In the genomic region with DNA sequence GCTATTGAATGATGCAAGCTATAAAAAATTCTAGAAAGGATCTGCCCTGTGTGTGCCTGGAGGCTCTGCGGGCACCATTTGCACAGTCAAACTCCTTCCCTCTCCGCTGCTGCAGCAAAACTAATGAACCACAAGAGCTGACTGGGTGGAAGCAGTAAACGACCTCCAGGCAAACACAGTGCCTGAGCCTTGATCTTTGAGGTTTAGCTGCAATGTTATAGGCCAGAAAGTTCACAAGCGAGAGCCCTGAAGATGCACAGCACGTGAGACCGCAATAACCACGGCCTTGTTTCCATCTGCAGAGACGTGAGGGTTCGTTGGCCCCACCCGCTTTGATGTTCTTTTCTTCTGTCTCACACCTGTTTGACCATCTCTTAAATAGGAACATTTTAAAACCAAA, we compare ENCODE assay signal across 10 cellular contexts.
DNase-seq lines count a peak whose midpoint lies in the region; ATAC-seq and TF ChIP-seq lines count a peak whose summit lies in the region.
"Had no signal": no experiment of that assay in that cellular context is flagged by ENCODE, and none has a peak within 500 bp of the region (broad histone marks: within the 10 kb centered on the region; RNA-seq: fewer than 3 reads in every experiment).

No MANE protein-coding gene starts in this region.

- H2AFZ ChIP-seq in OCI-LY1 (ENCODE audit: low read length): no peak overlapping the region

- peak overlapping the region; percentile 54 for H3K4me2 ChIP-seq in OCI-LY1 (ENCODE audit: low read length)

- peak overlapping the region; percentile 73 for H3K9ac ChIP-seq in OCI-LY1 (ENCODE audit: low read length)

- peak overlapping the region; percentile 98 for H3K27ac ChIP-seq in OCI-LY1 (ENCODE audit: low read depth, low read length, poor library complexity, severe bottlenecking)
- H3K27ac ChIP-seq in upper lobe of right lung: no peak overlapping the region
- H3K27ac ChIP-seq in ascending aorta: no peak overlapping the region
- H3K27ac ChIP-seq: esophagus squamous epithelium had no signal

- H4K20me1 ChIP-seq in OCI-LY1 (ENCODE audit: insufficient read depth, low read length): no peaks in the 10 kb centered on the region

- no peaks in the 10 kb centered on the region for H3K9me2 ChIP-seq in OCI-LY1 (ENCODE audit: low read depth, low read length)

- H3K27me3 ChIP-seq in OCI-LY1 (ENCODE audit: insufficient read depth, low read length) (no peaks in the 10 kb centered on the region), upper lobe of right lung (no peaks in the 10 kb centered on the region), ascending aorta (no peaks in the 10 kb centered on the region)
- H3K27me3 ChIP-seq: esophagus squamous epithelium had no signal

- H3F3A ChIP-seq in OCI-LY1 (ENCODE audit: insufficient read depth, low read length): peaks cover 7% of the 10 kb centered on the region

- H3K4me1 ChIP-seq in OCI-LY1 (ENCODE audit: insufficient read depth, low read length, severe bottlenecking): peaks cover 72% of the 10 kb centered on the region
- H3K4me1 ChIP-seq in upper lobe of right lung: peaks cover 11% of the 10 kb centered on the region
- H3K4me1 ChIP-seq in ascending aorta: peaks cover 0 to 3% of the 10 kb centered on the region in 2 donors

- TF ChIP-seq CTCF in OCI-LY1 (IDR thresholded peaks at IDR 0.05; ENCODE audit: low read length): no peak
- TF ChIP-seq CTCF in upper lobe of right lung (IDR thresholded peaks at IDR 0.05): no peak
- no peak for TF ChIP-seq CTCF in ascending aorta (IDR thresholded peaks at IDR 0.05)

- H3K4me3 ChIP-seq in OCI-LY1 (ENCODE audit: low read depth, low read length, poor library complexity, severe bottlenecking) (peak overlapping the region; percentile 17), upper lobe of right lung (no peak overlapping the region), ascending aorta (no peak overlapping the region)
- H3K4me3 ChIP-seq: esophagus squamous epithelium had no signal

- DNase-seq in activated effector memory CD4-positive, alpha-beta T cell treated with anti-CD3 and anti-CD28 coated beads, Interleukin-2, amount 50 U/mL, for 16 hours: peak; percentile 70
- peak; percentile 8 to 27 for DNase-seq in stimulated activated CD8-positive, alpha-beta memory T cell treated with anti-CD3 and anti-CD28 coated beads, Interleukin-7, amount 100 ng/mL, for 48 hours (ENCODE audit: extremely low read depth in 1 of 2, low read depth in 1 of 2)
- DNase-seq in upper lobe of right lung (no peak), NCI-H1105 treated with DMSO at 0.1 percent for 48 hours (lab: John Stamatoyannopoulos, UW) (no peak), ascending aorta (ENCODE audit: low spot score in 2 of 2) (no peak)
- DNase-seq: esophagus squamous epithelium, NCI-H524 had no signal

- intact Hi-C loops in upper lobe of right lung (cut with DNase I): no loop called here
- intact Hi-C loops in ascending aorta (cut with DNase I): no loop called here

- peaks cover 13% of the 10 kb centered on the region for H3K9me3 ChIP-seq in OCI-LY1 (ENCODE audit: low read length)
- peaks cover 4% of the 10 kb centered on the region for H3K9me3 ChIP-seq in upper lobe of right lung
- no peaks in the 10 kb centered on the region for H3K9me3 ChIP-seq in ascending aorta

- H3K36me3 ChIP-seq in OCI-LY1 (ENCODE audit: insufficient read depth, low read length): no peaks in the 10 kb centered on the region
- H3K36me3 ChIP-seq in upper lobe of right lung: no peaks in the 10 kb centered on the region
- H3K36me3 ChIP-seq in ascending aorta: no peaks in the 10 kb centered on the region
- H3K36me3 ChIP-seq: esophagus squamous epithelium had no signal

- no peaks in the 10 kb centered on the region for H3K79me2 ChIP-seq in OCI-LY1 (ENCODE audit: insufficient read depth, low read length)

- ATAC-seq in GM21529 (IDR thresholded peaks at IDR 0.05; ENCODE audit: unreplicated experiment): peak; percentile 81
- no peak for ATAC-seq in HG02970 (IDR thresholded peaks at IDR 0.05; ENCODE audit: low FRiP score, unreplicated experiment)
- ATAC-seq in upper lobe of right lung: no peak

Comparison
In these comparisons a context has a peak if more than half of its experiments do, and no peak if none do; other contexts are left out.
1. DNase-seq: peak in activated effector memory CD4-positive, alpha-beta T cell treated with anti-CD3 and anti-CD28 coated beads, Interleukin-2, amount 50 U/mL, for 16 hours (single experiment) and stimulated activated CD8-positive, alpha-beta memory T cell treated with anti-CD3 and anti-CD28 coated beads, Interleukin-7, amount 100 ng/mL, for 48 hours (2 of 2); none in upper lobe of right lung (single experiment), NCI-H1105 treated with DMSO at 0.1 percent for 48 hours (single experiment) and ascending aorta (0 of 2).